ENCODE assay signal across 11 cellular contexts in the genomic region with DNA sequence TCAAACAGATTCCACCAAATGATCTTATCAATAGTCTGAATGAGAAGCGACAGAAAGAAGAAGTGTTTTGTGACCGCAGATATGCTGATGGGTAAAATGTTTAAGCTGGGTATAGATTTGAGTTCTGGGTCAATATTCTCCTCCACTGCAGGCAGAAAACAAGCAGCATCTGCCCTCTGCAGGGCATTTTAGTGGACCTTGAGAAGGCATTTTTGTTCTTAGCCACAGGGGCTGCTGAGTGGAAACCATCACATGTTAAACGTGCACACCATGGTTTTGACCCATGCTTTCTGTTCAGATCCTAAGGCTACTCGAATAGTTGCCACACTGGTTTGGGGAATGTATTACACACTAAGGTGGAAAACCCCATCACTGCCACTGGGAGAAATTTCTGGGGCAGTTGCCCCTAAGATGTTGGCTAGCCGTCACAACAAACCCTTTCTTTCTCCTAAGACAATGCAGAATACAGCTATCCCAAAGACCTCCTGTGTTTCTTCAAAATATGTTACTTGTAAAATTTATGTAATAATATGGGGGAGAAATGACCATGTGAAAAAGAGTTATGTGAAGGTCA.
DNase-seq lines count a peak whose midpoint lies in the region; ATAC-seq and TF ChIP-seq lines count a peak whose summit lies in the region.
"Had no signal": no experiment of that assay in that cellular context is flagged by ENCODE, and none has a peak within 500 bp of the region (broad histone marks: within the 10 kb centered on the region; RNA-seq: fewer than 3 reads in every experiment).

No MANE protein-coding gene starts in this region.

- no peak for ATAC-seq in GM21360 (IDR thresholded peaks at IDR 0.05; ENCODE audit: unreplicated experiment)

- peak; percentile 12 for TF ChIP-seq CTCF in epithelial cell of esophagus (IDR thresholded peaks at IDR 0.05; ENCODE audit: insufficient read depth, low read depth, low read length, missing control alignments)
- TF ChIP-seq CTCF in retinal pigment epithelial cell (conservative IDR thresholded peaks at IDR 0.05; ENCODE audit: low read depth, low read length): peak; percentile 70
- no peak for TF ChIP-seq CTCF in GM13976 (IDR thresholded peaks at IDR 0.05; ENCODE audit: borderline replicate concordance, control extremely low read depth, extremely low read depth, insufficient read depth, missing control alignments)

- in situ Hi-C loops in GM13976 (cut with MboI; ENCODE audit: low sequenced_read_pairs, unreplicated experiment): loop anchor here (25.0 kb wide), 2 partner anchors 272 to 1328 kb away; no protein-coding TSS in a partner anchor

- H3K4me3 ChIP-seq in epithelial cell of esophagus (ENCODE audit: low read length) (no peak overlapping the region), retinal pigment epithelial cell (ENCODE audit: low read length) (no peak overlapping the region)

- peak; percentile 8 to 55 (median 20) for DNase-seq in NCI-H1417 (lab: John Stamatoyannopoulos, UW)
- no peak for DNase-seq in NCI-H1417 treated with DMSO at 0.1 percent for 48 hours (lab: John Stamatoyannopoulos, UW)
- peak; percentile 55 for DNase-seq in NCI-H69 (lab: John Stamatoyannopoulos, UW)
- no peak for DNase-seq in epithelial cell of esophagus (ENCODE audit: low read depth)
- DNase-seq in retinal pigment epithelial cell (ENCODE audit: low read depth): no peak
- DNase-seq in GM13976 (ENCODE audit: low spot score): no peak
- DNase-seq in NCI-H2029 treated with DMSO at 0.1 percent for 48 hours (lab: John Stamatoyannopoulos, UW): no peak
- DNase-seq: activated effector memory CD4-positive, alpha-beta T cell treated with anti-CD3 and anti-CD28 coated beads, Interleukin-2, amount 50 U/mL, for 16 hours; AML-193; kidney glomerular epithelial cell had no signal

Comparison
In these comparisons a context has a peak if more than half of its experiments do, and no peak if none do; other contexts are left out.
1. DNase-seq: peak in NCI-H1417 (3 of 3) and NCI-H69 (single experiment); none in NCI-H1417 treated with DMSO at 0.1 percent for 48 hours (single experiment), epithelial cell of esophagus (single experiment), retinal pigment epithelial cell (single experiment), GM13976 (single experiment) and NCI-H2029 treated with DMSO at 0.1 percent for 48 hours (single experiment).